ENCODE assay signal across 2 cellular contexts in the genomic region with DNA sequence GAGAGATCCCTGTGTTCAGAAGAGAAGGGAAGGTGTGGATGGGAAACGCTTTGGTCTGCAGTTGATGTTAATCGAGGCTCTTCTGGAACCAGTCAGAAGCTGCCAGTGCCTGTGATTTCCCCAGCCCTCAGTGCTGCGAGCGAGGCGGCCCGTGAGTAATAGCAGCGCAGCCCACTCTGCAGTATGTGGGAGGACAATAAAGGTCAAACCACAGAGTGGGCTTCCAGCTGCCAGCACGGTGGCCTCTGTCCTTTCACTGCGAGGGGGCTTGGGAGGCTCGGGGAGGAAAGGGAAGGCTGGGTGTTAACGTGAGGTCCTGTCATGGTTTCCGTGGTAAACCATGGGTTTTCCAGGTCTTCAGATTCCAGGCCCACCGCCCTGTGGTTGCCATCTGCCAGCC.
TF ChIP-seq lines count a peak whose summit lies in the region.

No MANE protein-coding gene starts in this region.

TF ChIP-seq in SK-N-SH, 30 proteins besides CTCF, POLR2A, EP300 and RAD21:
- TF ChIP-seq JUND (IDR thresholded peaks at IDR 0.05) (no peak), GATA2 (CRISPR knock-in tag; IDR thresholded peaks at IDR 0.05) (no peak), FOXM1 (IDR thresholded peaks at IDR 0.05; ENCODE audit: low read depth) (no peak), YY1 (IDR thresholded peaks at IDR 0.05; ENCODE audit: low read depth) (no peak), RXRA (IDR thresholded peaks at IDR 0.05; ENCODE audit: borderline replicate concordance, low read depth) (no peak), GABPA (IDR thresholded peaks at IDR 0.05; ENCODE audit: low read depth) (no peak), CHD2 (IDR thresholded peaks at IDR 0.05; ENCODE audit: low read length, partially characterized antibody) (no peak), ZBTB33 (IDR thresholded peaks at IDR 0.05; ENCODE audit: borderline replicate concordance, low read depth) (no peak), RCOR1 (IDR thresholded peaks at IDR 0.05; ENCODE audit: low read length) (no peak), POLR2AphosphoS5 (IDR thresholded peaks at IDR 0.05; ENCODE audit: low read depth, low read length) (no peak), FOXJ3 (CRISPR knock-in tag; IDR thresholded peaks at IDR 0.05) (no peak), MAX (IDR thresholded peaks at IDR 0.05; ENCODE audit: low read depth) (no peak), RFX5 (IDR thresholded peaks at IDR 0.05; ENCODE audit: low read length) (no peak), NFIC (IDR thresholded peaks at IDR 0.05; ENCODE audit: borderline replicate concordance) (no peak), PBX3 (IDR thresholded peaks at IDR 0.05) (no peak), TCF12 (IDR thresholded peaks at IDR 0.05) (no peak)
- TF ChIP-seq, protein P1, sequence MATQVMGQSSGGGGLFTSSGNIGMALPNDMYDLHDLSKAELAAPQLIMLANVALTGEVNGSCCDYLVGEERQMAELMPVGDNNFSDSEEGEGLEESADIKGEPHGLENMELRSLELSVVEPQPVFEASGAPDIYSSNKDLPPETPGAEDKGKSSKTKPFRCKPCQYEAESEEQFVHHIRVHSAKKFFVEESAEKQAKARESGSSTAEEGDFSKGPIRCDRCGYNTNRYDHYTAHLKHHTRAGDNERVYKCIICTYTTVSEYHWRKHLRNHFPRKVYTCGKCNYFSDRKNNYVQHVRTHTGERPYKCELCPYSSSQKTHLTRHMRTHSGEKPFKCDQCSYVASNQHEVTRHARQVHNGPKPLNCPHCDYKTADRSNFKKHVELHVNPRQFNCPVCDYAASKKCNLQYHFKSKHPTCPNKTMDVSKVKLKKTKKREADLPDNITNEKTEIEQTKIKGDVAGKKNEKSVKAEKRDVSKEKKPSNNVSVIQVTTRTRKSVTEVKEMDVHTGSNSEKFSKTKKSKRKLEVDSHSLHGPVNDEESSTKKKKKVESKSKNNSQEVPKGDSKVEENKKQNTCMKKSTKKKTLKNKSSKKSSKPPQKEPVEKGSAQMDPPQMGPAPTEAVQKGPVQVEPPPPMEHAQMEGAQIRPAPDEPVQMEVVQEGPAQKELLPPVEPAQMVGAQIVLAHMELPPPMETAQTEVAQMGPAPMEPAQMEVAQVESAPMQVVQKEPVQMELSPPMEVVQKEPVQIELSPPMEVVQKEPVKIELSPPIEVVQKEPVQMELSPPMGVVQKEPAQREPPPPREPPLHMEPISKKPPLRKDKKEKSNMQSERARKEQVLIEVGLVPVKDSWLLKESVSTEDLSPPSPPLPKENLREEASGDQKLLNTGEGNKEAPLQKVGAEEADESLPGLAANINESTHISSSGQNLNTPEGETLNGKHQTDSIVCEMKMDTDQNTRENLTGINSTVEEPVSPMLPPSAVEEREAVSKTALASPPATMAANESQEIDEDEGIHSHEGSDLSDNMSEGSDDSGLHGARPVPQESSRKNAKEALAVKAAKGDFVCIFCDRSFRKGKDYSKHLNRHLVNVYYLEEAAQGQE (IDR thresholded peaks at IDR 0.05; ENCODE audit: low read depth, low read length): no peak

TF ChIP-seq in SK-N-SH treated with all-trans-retinoic acid at 6 μM for 48 hours, 23 proteins besides CTCF, POLR2A, EP300 and RAD21:
- TF ChIP-seq TCF4 (CRISPR knock-in tag; IDR thresholded peaks at IDR 0.05; ENCODE audit: borderline replicate concordance) (no peak), POU6F1 (CRISPR knock-in tag; IDR thresholded peaks at IDR 0.05; ENCODE audit: borderline replicate concordance, low read depth) (no peak), TSHZ2 (CRISPR knock-in tag; IDR thresholded peaks at IDR 0.05) (no peak), ESRRG (CRISPR knock-in tag; IDR thresholded peaks at IDR 0.05) (no peak), ARNTL (CRISPR knock-in tag; IDR thresholded peaks at IDR 0.05; ENCODE audit: borderline replicate concordance, low read depth) (no peak), CSDC2 (CRISPR knock-in tag; IDR thresholded peaks at IDR 0.05) (no peak), RARB (CRISPR knock-in tag; IDR thresholded peaks at IDR 0.05) (no peak), PPARA (CRISPR knock-in tag; IDR thresholded peaks at IDR 0.05; ENCODE audit: borderline replicate concordance) (no peak), ZNF70 (CRISPR knock-in tag; IDR thresholded peaks at IDR 0.05) (no peak), ZC3H10 (CRISPR knock-in tag; IDR thresholded peaks at IDR 0.05) (no peak), OSR1 (CRISPR knock-in tag; IDR thresholded peaks at IDR 0.05) (no peak), TOX (CRISPR knock-in tag; IDR thresholded peaks at IDR 0.05; ENCODE audit: borderline replicate concordance) (no peak), ZNF8 (CRISPR knock-in tag; IDR thresholded peaks at IDR 0.05) (no peak), PATZ1 (CRISPR knock-in tag; IDR thresholded peaks at IDR 0.05; ENCODE audit: borderline replicate concordance) (no peak), ZFP30 (CRISPR knock-in tag; IDR thresholded peaks at IDR 0.05) (no peak), ZNF565 (CRISPR knock-in tag; conservative IDR thresholded peaks at IDR 0.05; ENCODE audit: low read depth) (no peak), GLIS3 (CRISPR knock-in tag; IDR thresholded peaks at IDR 0.05) (no peak), BACH2 (CRISPR knock-in tag; IDR thresholded peaks at IDR 0.05; ENCODE audit: borderline replicate concordance) (no peak)
- TF ChIP-seq, protein P2, sequence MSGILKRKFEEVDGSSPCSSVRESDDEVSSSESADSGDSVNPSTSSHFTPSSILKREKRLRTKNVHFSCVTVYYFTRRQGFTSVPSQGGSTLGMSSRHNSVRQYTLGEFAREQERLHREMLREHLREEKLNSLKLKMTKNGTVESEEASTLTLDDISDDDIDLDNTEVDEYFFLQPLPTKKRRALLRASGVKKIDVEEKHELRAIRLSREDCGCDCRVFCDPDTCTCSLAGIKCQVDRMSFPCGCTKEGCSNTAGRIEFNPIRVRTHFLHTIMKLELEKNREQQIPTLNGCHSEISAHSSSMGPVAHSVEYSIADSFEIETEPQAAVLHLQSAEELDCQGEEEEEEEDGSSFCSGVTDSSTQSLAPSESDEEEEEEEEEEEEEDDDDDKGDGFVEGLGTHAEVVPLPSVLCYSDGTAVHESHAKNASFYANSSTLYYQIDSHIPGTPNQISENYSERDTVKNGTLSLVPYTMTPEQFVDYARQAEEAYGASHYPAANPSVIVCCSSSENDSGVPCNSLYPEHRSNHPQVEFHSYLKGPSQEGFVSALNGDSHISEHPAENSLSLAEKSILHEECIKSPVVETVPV (CRISPR knock-in tag; IDR thresholded peaks at IDR 0.05): no peak
TF ChIP-seq in SK-N-SH treated with all-trans-retinoic acid at 6 μM for 48 hours: peak in this region for 0.
